In the genomic region with DNA sequence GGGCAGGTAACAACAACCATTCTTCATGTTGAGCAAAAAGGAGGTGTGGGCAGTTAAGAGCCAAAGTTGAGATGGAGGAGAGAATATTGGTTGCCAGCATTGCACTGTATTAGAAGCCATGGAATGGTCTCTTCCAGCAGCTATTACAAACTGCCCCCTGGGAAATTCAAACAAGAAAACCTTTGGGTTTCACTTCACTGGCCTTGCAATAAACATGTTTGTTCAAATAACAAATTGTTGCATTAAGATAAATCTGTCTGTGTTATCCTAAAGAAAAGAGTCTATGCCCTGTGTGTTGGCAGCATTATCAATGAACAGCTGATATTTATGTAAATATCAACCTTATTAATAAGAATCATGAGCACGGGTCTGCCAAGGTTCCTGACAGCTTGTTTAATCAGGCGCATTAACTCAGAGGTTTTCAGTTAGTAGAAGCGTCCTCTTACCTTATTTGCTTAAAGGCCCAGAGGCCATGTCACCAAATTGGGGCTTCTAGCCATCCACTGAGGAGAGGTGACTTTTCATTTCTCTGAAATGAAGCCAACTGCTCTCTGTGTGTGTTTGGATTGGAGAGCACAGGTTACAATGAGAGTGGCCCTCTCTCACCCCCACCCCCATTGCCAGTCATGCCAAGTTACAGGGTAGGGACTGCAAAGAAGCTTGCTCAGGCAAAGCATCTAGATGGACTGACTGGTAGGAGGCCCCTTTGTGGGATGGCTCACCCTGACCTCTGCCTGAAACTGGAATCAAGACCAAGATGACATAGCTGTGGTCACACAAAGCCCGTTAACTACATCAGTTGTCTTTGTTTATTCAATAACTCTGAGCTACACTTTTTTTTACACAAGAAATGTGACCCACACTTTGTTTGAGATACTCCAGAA, we compare ENCODE assay signal across 9 cellular contexts. TPM values are rescaled to one million over a fixed set of nuclear protein-coding genes. Genes with fewer than 3 reads are reported as not detected.
DNase-seq lines count a peak whose midpoint lies in the region; ATAC-seq and TF ChIP-seq lines count a peak whose summit lies in the region.
"Had no signal": no experiment of that assay in that cellular context is flagged by ENCODE, and none has a peak within 500 bp of the region (broad histone marks: within the 10 kb centered on the region; RNA-seq: fewer than 3 reads in every experiment).

No MANE protein-coding gene starts in this region.

- WGBS in sigmoid colon, 2 donors = 78 to 82% methylated on average over 4 of the region's 4 CpGs

- DNase-seq in GM10266 (ENCODE audit: extremely low spot score) (peak; percentile 51), sigmoid colon (no peak), pons (ENCODE audit: low spot score) (no peak)
- DNase-seq in activated T-helper 2 cell treated with anti-CD3 and anti-CD28 coated beads, Interferon-gamma antibody, Interleukin-2, Interleukin-4, amounts not matched to agents 10 μg/mL and 5 μg/mL and 100 μg/mL, durations not matched to agents 14 hours and 24 hours and 36 hours (ENCODE audit: low spot score) = no peak
- no peak for DNase-seq in activated CD8-positive, alpha-beta memory T cell treated with anti-CD3 and anti-CD28 coated beads for 24 hours
- no peak for DNase-seq in activated effector memory CD4-positive, alpha-beta T cell treated with anti-CD3 and anti-CD28 coated beads, Interleukin-2, amount 50 U/mL, for 16 hours

- H3K4me1 Mint-ChIP-seq in activated T-helper 2 cell treated with anti-CD3 and anti-CD28 coated beads, Interferon-gamma antibody, Interleukin-2, Interleukin-4, amounts not matched to agents 10 μg/mL and 5 μg/mL and 100 μg/mL, durations not matched to agents 14 hours and 24 hours and 36 hours (ENCODE audit: low read depth) = peaks cover 44% of the 10 kb centered on the region

- H3K36me3 ChIP-seq in sigmoid colon = no peaks in the 10 kb centered on the region

- H3K4me1 ChIP-seq in sigmoid colon = peaks cover 0 to 63% (median 52%) of the 10 kb centered on the region in 4 donors

- TF ChIP-seq POLR2A in sigmoid colon (IDR thresholded peaks at IDR 0.05) = no peak

- H3K4me3 ChIP-seq in sigmoid colon = no peak overlapping the region

- peak; percentile 83 for ATAC-seq in GM21367 (IDR thresholded peaks at IDR 0.05; ENCODE audit: unreplicated experiment)
- peak; percentile 73 for ATAC-seq in HG03558 (IDR thresholded peaks at IDR 0.05; ENCODE audit: extremely low read depth, unreplicated experiment)

- H3K4me3 Mint-ChIP-seq in activated T-helper 2 cell treated with anti-CD3 and anti-CD28 coated beads, Interferon-gamma antibody, Interleukin-2, Interleukin-4, amounts not matched to agents 10 μg/mL and 5 μg/mL and 100 μg/mL, durations not matched to agents 14 hours and 24 hours and 36 hours (ENCODE audit: low read depth) = no peak overlapping the region

- no peak for TF ChIP-seq CTCF in GM10266 (IDR thresholded peaks at IDR 0.05; ENCODE audit: control insufficient read depth, insufficient read depth, low read depth, missing control alignments)
- TF ChIP-seq CTCF in sigmoid colon (IDR thresholded peaks at IDR 0.05) = no peak

- H3K27ac ChIP-seq in sigmoid colon = peak overlapping the region; percentile 30 to 67 (median 36)

- no peaks in the 10 kb centered on the region for H3K27me3 Mint-ChIP-seq in activated T-helper 2 cell treated with anti-CD3 and anti-CD28 coated beads, Interferon-gamma antibody, Interleukin-2, Interleukin-4, amounts not matched to agents 10 μg/mL and 5 μg/mL and 100 μg/mL, durations not matched to agents 14 hours and 24 hours and 36 hours (ENCODE audit: low read depth)
- H3K27me3 Mint-ChIP-seq: memory B cell had no signal

- no peak for TF ChIP-seq EP300 in sigmoid colon (IDR thresholded peaks at IDR 0.05)

- no peaks in the 10 kb centered on the region for H3K9me3 Mint-ChIP-seq in activated T-helper 2 cell treated with anti-CD3 and anti-CD28 coated beads, Interferon-gamma antibody, Interleukin-2, Interleukin-4, amounts not matched to agents 10 μg/mL and 5 μg/mL and 100 μg/mL, durations not matched to agents 14 hours and 24 hours and 36 hours

- H3K9me3 ChIP-seq in sigmoid colon = no peaks in the 10 kb centered on the region

- no peaks in the 10 kb centered on the region for H3K27me3 ChIP-seq in sigmoid colon

- intact Hi-C loops in activated T-helper 2 cell treated with anti-CD3 and anti-CD28 coated beads, Interferon-gamma antibody, Interleukin-2, Interleukin-4, amounts not matched to agents 10 μg/mL and 5 μg/mL and 100 μg/mL, durations not matched to agents 14 hours and 24 hours and 36 hours (cut with micrococcal nuclease) = loop anchor here (2.0 kb wide), 1 partner anchor 13 kb away; no protein-coding TSS in a partner anchor
- intact Hi-C loops in sigmoid colon (cut with DNase I) = no loop called here

- H3K27ac Mint-ChIP-seq in activated T-helper 2 cell treated with anti-CD3 and anti-CD28 coated beads, Interferon-gamma antibody, Interleukin-2, Interleukin-4, amounts not matched to agents 10 μg/mL and 5 μg/mL and 100 μg/mL, durations not matched to agents 14 hours and 24 hours and 36 hours = peak overlapping the region; percentile 72
- H3K27ac Mint-ChIP-seq: memory B cell had no signal

- H3K36me3 Mint-ChIP-seq in activated T-helper 2 cell treated with anti-CD3 and anti-CD28 coated beads, Interferon-gamma antibody, Interleukin-2, Interleukin-4, amounts not matched to agents 10 μg/mL and 5 μg/mL and 100 μg/mL, durations not matched to agents 14 hours and 24 hours and 36 hours (ENCODE audit: low read depth) = peaks cover 50% of the 10 kb centered on the region

RNA-seq across cellular contexts. Expression of a gene that starts 10.5 kb away (rescaled TPM):
- total RNA-seq in activated T-helper 2 cell treated with anti-CD3 and anti-CD28 coated beads, Interferon-gamma antibody, Interleukin-2, Interleukin-4, amounts not matched to agents 10 μg/mL and 5 μg/mL and 100 μg/mL, durations not matched to agents 14 hours and 24 hours and 36 hours = 4.5 TPM in 2 replicates
- total RNA-seq in sigmoid colon = 10 to 100 TPM; 42.5 to 93.3 (median 67.6) TPM
- 10 to 100 TPM in 1 of 3 donors, 1 to 10 TPM in 2; 6.0 to 14.9 (median 6.5) TPM for polyA plus RNA-seq in sigmoid colon
